Comparison of ENCODE assay signal across 15 cellular contexts in the genomic region with DNA sequence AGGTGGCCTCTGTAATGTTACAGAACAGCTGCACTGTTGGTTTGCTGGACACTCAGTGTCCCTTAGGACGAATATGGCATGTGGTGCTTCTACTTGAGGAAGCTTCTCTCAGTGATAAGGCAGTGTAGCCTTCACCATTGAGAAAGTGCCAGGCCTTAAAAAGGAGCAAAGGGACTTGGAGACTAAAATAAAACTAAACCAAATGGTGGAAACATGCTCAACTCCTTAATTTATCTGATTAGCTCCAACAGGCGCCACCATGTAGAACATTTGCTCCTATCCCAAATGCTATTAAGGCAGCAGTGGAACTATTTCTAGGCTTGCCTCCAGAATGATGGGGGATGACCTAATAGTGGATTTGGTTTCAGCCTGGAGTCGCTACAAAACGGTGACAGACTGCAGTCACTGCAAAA.
DNase-seq lines count a peak whose midpoint lies in the region; ATAC-seq and TF ChIP-seq lines count a peak whose summit lies in the region.
"Had no signal": no experiment of that assay in that cellular context is flagged by ENCODE, and none has a peak within 500 bp of the region (broad histone marks: within the 10 kb centered on the region; RNA-seq: fewer than 3 reads in every experiment).

No MANE protein-coding gene starts in this region.

- no peaks in the 10 kb centered on the region for H3K36me3 Mint-ChIP-seq in nephron (ENCODE audit: low read depth)
- H3K36me3 Mint-ChIP-seq: CD8-positive, alpha-beta memory T cell had no signal

- H3K36me3 ChIP-seq in left ventricle myocardium inferior, result no peaks in the 10 kb centered on the region
- H3K36me3 ChIP-seq in heart right ventricle, result no peaks in the 10 kb centered on the region
- no peaks in the 10 kb centered on the region for H3K36me3 ChIP-seq in skeletal muscle tissue (ENCODE audit: control insufficient read depth in 3 of 3, insufficient read depth in 3 of 3, low read length in 3 of 3)
- H3K36me3 ChIP-seq in gastroesophageal sphincter, result no peaks in the 10 kb centered on the region
- H3K36me3 ChIP-seq: BLaER1 had no signal

- H3K4me3 ChIP-seq in left ventricle myocardium inferior, result no peak overlapping the region
- no peak overlapping the region for H3K4me3 ChIP-seq in heart right ventricle
- H3K4me3 ChIP-seq in skeletal muscle tissue (ENCODE audit: low read length in 3 of 3), result peak overlapping the region; percentile 10 to 49 (median 37)
- H3K4me3 ChIP-seq in gastroesophageal sphincter, result no peak overlapping the region
- H3K4me3 ChIP-seq: BLaER1, GM23248 had no signal

- H3K9ac ChIP-seq in skeletal muscle tissue (ENCODE audit: low read depth in 1 of 3, low read length in 3 of 3), result peak overlapping the region; percentile 43 to 71 (median 55)
- H3K9ac ChIP-seq: BLaER1, GM23248 had no signal

- no peaks in the 10 kb centered on the region for H3K27me3 Mint-ChIP-seq in nephron (ENCODE audit: low read depth)

- peak overlapping the region in 2 of 3 experiments; percentile 22 to 49 for H3K27ac Mint-ChIP-seq in nephron
- H3K27ac Mint-ChIP-seq: CD8-positive, alpha-beta memory T cell had no signal

- H3K4me3 Mint-ChIP-seq in nephron, result no peak overlapping the region
- H3K4me3 Mint-ChIP-seq: CD8-positive, alpha-beta memory T cell had no signal

- TF ChIP-seq EP300 in gastroesophageal sphincter (IDR thresholded peaks at IDR 0.05), result no peak

- WGBS in heart right ventricle, 2 donors, result 42 to 46% methylated on average over 4 of the region's 4 CpGs
- WGBS in gastroesophageal sphincter (ENCODE audit: low coverage in 1 of 2), 2 donors, result 46 to 66% methylated on average over 2 to 4 of the region's 4 CpGs

- intact Hi-C loops in Right ventricle myocardium inferior (cut with DNase I), result no loop called here
- intact Hi-C loops in left ventricle myocardium inferior (cut with micrococcal nuclease), result no loop called here
- intact Hi-C loops in heart right ventricle (cut with DNase I), result loop anchor here in 2 of 10 donors (10.0 kb wide), 2 partner anchors 148 to 418 kb away; no protein-coding TSS in a partner anchor

- TF ChIP-seq CTCF in left ventricle myocardium inferior (IDR thresholded peaks at IDR 0.05; ENCODE audit: borderline replicate concordance) (no peak), heart right ventricle (IDR thresholded peaks at IDR 0.05) (no peak), nephron (IDR thresholded peaks at IDR 0.05; ENCODE audit: unreplicated experiment in 3 of 3) (no peak), RWPE1 (conservative IDR thresholded peaks at IDR 0.05; ENCODE audit: low read depth) (no peak), gastroesophageal sphincter (IDR thresholded peaks at IDR 0.05) (no peak)

- H3K4me1 ChIP-seq in left ventricle myocardium inferior (peaks cover 8% of the 10 kb centered on the region), heart right ventricle (peaks cover 0 to 14% (median 3%) of the 10 kb centered on the region in 9 donors), skeletal muscle tissue (ENCODE audit: control insufficient read depth in 3 of 3, insufficient read depth in 3 of 3, low read length in 3 of 3) (peaks cover 7 to 20% (median 13%) of the 10 kb centered on the region in 3 donors), gastroesophageal sphincter (no peaks in the 10 kb centered on the region)
- H3K4me1 ChIP-seq: BLaER1 had no signal

- peak; percentile 39 for ATAC-seq in Right ventricle myocardium inferior
- ATAC-seq in heart right ventricle, result peak in 7 of 8 donors; percentile 51 to 94 (median 84)
- no peak for ATAC-seq in HG02938 (IDR thresholded peaks at IDR 0.05; ENCODE audit: unreplicated experiment)
- ATAC-seq in gastroesophageal sphincter, result no peak
- ATAC-seq: HCT116 had no signal

- H3K9me3 ChIP-seq in left ventricle myocardium inferior (replicated peaks) (no peaks in the 10 kb centered on the region), heart right ventricle (no peaks in the 10 kb centered on the region), skeletal muscle tissue (ENCODE audit: control insufficient read depth in 3 of 3, low read length in 3 of 3) (no peaks in the 10 kb centered on the region), gastroesophageal sphincter (no peaks in the 10 kb centered on the region)
- H3K9me3 ChIP-seq: BLaER1 had no signal

- no peak for TF ChIP-seq POLR2A in gastroesophageal sphincter (IDR thresholded peaks at IDR 0.05)

- H3K27ac ChIP-seq in left ventricle myocardium inferior (replicated peaks), result no peak overlapping the region
- H3K27ac ChIP-seq in heart right ventricle, result peak overlapping the region in 4 of 10 donors; percentile 4 to 74 (median 38)
- H3K27ac ChIP-seq in skeletal muscle tissue (ENCODE audit: low read depth, low read length), result peak overlapping the region; percentile 86
- H3K27ac ChIP-seq in RWPE1, result no peak overlapping the region
- no peak overlapping the region for H3K27ac ChIP-seq in gastroesophageal sphincter
- H3K27ac ChIP-seq: 22Rv1, BLaER1, GM23248 had no signal

- CTCF ChIA-PET in RWPE1 (lab: Yijun Ruan, JAX), result interaction anchor here (0.6 to 1.1 kb wide), 2 partner anchors 142 to 443 kb away, joined by 3 read pairs; no protein-coding TSS in a partner anchor

- DNase-seq in Right ventricle myocardium inferior (ENCODE audit: missing footprints), result no peak
- no peak for DNase-seq in left ventricle myocardium inferior
- peak in 1 of 2 donors; percentile 41 for DNase-seq in heart right ventricle
- DNase-seq in RWPE1 (ENCODE audit: low spot score), result no peak
- DNase-seq: CD8-positive, alpha-beta memory T cell; DMS53; GM23248; IMR-90 had no signal

- peaks cover 28% of the 10 kb centered on the region for H3K4me1 Mint-ChIP-seq in nephron
- H3K4me1 Mint-ChIP-seq: CD8-positive, alpha-beta memory T cell had no signal

- POLR2A ChIA-PET in RWPE1 (lab: Yijun Ruan, JAX; ENCODE audit: low non-redundant PET), result no interaction called here

- H3K9me3 Mint-ChIP-seq in nephron, result no peaks in the 10 kb centered on the region
- H3K9me3 Mint-ChIP-seq: CD8-positive, alpha-beta memory T cell had no signal

- H3K27me3 ChIP-seq in left ventricle myocardium inferior (ENCODE audit: low read depth) (no peaks in the 10 kb centered on the region), heart right ventricle (no peaks in the 10 kb centered on the region), skeletal muscle tissue (ENCODE audit: control insufficient read depth in 3 of 3, insufficient read depth in 3 of 3, low read length in 3 of 3) (no peaks in the 10 kb centered on the region), gastroesophageal sphincter (no peaks in the 10 kb centered on the region)
- H3K27me3 ChIP-seq: BLaER1 had no signal

Comparison
In these comparisons a context has a peak if more than half of its experiments do, and no peak if none do; other contexts are left out.
1. ATAC-seq: peak in Right ventricle myocardium inferior (single experiment) and heart right ventricle (7 of 8); none in HG02938 (single experiment) and gastroesophageal sphincter (single experiment).
2. H3K4me3 ChIP-seq: peak in skeletal muscle tissue (3 of 3); none in left ventricle myocardium inferior (single experiment), heart right ventricle (0 of 10) and gastroesophageal sphincter (0 of 2).